In the genomic region with DNA sequence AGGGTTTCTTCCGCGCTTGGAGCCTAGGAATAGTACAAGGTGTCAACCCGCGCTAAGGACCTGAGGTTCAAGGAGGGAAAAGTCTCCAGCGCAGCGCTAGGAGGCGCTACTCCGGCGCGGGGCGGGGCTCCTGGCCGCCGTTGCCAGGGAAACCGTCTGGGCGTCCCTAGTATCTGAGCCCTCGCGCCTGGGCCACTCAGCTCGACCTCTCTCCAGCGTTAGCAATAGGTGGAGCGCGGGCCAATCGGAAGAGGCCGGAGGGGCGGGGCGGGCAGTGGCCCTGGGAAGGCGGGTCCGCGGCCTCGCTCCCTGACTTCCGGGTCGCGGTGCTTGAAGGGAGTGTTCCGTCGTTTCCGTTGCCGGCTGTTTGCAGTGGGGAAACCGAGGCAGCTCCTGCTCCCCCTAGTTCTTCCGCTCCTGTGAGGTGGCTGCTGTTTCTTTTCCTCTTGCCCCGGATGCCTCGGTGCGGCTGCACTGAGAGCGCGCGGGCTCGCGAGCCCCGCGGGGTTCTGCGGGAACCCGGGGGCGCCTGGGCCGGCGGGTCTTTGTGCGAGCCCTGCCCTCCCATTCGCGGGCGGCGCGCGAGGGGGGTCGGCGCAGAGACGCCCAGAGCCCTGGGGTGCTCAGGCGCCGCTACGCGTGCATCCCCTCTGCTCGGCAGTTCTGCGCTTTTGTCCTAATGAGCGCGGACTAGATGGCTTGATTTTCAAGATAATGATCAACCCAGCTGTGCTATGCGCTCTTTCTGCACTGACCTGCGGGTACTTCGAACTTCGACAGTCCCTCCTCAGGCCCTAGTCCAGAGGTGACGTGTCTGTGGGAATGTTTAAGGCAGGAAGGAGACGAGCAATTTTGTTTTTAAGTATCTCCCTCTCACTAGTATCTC, we compare ENCODE assay signal across 7 cellular contexts. TPM values are rescaled to one million over a fixed set of nuclear protein-coding genes. Genes with fewer than 3 reads are reported as not detected.
DNase-seq lines count a peak whose midpoint lies in the region; ATAC-seq and TF ChIP-seq lines count a peak whose summit lies in the region.

Gene ELMOD2 (plus strand): TSS at position 312 of the 886 bp plus-strand sequence. CDS start 1,261 bp downstream, outside the sequence.

- no peaks in the 10 kb centered on the region for H3K27me3 ChIP-seq in hepatocyte

- H4K20me1 ChIP-seq in hepatocyte (ENCODE audit: insufficient read depth, poor library complexity, severe bottlenecking), result no peaks in the 10 kb centered on the region

- H3K36me3 ChIP-seq in hepatocyte (replicated peaks; ENCODE audit: insufficient read depth, low read depth), result no peaks in the 10 kb centered on the region

- peak within 1 kb of the TSS; percentile 75 for H3K4me2 ChIP-seq in hepatocyte

- DNase-seq in NCI-H1930 (lab: John Stamatoyannopoulos, UW) (peak; percentile 97), T-helper 22 cell (ENCODE audit: low read depth) (peak; percentile 95), astrocyte of the cerebellum (ENCODE audit: low read depth) (peak; percentile 91), hepatocyte (ENCODE audit: low spot score) (peak; percentile 99), retina (peak; percentile 98)

- H3K9me3 ChIP-seq in hepatocyte (ENCODE audit: low read depth), result no peaks in the 10 kb centered on the region

- 1% methylated on average over 70 of the region's 77 CpGs for WGBS in hepatocyte (ENCODE audit: low lambda C conversion rate, missing lambda C conversion rate)

- peak within 1 kb of the TSS; percentile 87 for H3K27ac ChIP-seq in hepatocyte

- peaks cover 17% of the 10 kb centered on the region for H3K79me2 ChIP-seq in hepatocyte

- in situ Hi-C loops in astrocyte of the cerebellum (cut with HindIII; ENCODE audit: low sequenced_read_pairs), result no loop called here

- peak; percentile 99 for ATAC-seq in GM18499 (IDR thresholded peaks at IDR 0.05; ENCODE audit: insufficient read depth, unreplicated experiment)
- ATAC-seq in HG02970 (IDR thresholded peaks at IDR 0.05; ENCODE audit: low FRiP score, unreplicated experiment), result peak; percentile 100

- H3K4me3 ChIP-seq in astrocyte of the cerebellum (ENCODE audit: low read depth, low read length), result peak within 1 kb of the TSS; percentile 86
- H3K4me3 ChIP-seq in hepatocyte, result peak within 1 kb of the TSS; percentile 34

- peak; percentile 94 for TF ChIP-seq CTCF in astrocyte of the cerebellum (IDR thresholded peaks at IDR 0.05; ENCODE audit: low read depth, low read length, missing control alignments)
- peak; percentile 95 for TF ChIP-seq CTCF in hepatocyte (IDR thresholded peaks at IDR 0.05; ENCODE audit: poor library complexity)

- H3K4me1 ChIP-seq in hepatocyte (ENCODE audit: insufficient read depth), result peaks cover 5% of the 10 kb centered on the region

- H2AFZ ChIP-seq in hepatocyte, result peak within 1 kb of the TSS; percentile 60

- no peaks in the 10 kb centered on the region for H3K9me2 ChIP-seq in hepatocyte (replicated peaks; ENCODE audit: insufficient read depth)

RNA-seq across cellular contexts. Expression of gene ELMOD2, which starts in this region (rescaled TPM):
- total RNA-seq in hepatocyte, result 64.6 and 66.3 TPM in 2 replicates
- 22.0 and 23.3 TPM in 2 replicates for polyA plus RNA-seq in hepatocyte

Comparison
In these comparisons a context has a peak if more than half of its experiments do, and no peak if none do; other contexts are left out.
1. Peak in every context shown above with its lines: DNase-seq, ATAC-seq, H3K4me3 ChIP-seq and H3K27ac ChIP-seq.